ENCODE assay signal across 1 cellular context in the genomic region with DNA sequence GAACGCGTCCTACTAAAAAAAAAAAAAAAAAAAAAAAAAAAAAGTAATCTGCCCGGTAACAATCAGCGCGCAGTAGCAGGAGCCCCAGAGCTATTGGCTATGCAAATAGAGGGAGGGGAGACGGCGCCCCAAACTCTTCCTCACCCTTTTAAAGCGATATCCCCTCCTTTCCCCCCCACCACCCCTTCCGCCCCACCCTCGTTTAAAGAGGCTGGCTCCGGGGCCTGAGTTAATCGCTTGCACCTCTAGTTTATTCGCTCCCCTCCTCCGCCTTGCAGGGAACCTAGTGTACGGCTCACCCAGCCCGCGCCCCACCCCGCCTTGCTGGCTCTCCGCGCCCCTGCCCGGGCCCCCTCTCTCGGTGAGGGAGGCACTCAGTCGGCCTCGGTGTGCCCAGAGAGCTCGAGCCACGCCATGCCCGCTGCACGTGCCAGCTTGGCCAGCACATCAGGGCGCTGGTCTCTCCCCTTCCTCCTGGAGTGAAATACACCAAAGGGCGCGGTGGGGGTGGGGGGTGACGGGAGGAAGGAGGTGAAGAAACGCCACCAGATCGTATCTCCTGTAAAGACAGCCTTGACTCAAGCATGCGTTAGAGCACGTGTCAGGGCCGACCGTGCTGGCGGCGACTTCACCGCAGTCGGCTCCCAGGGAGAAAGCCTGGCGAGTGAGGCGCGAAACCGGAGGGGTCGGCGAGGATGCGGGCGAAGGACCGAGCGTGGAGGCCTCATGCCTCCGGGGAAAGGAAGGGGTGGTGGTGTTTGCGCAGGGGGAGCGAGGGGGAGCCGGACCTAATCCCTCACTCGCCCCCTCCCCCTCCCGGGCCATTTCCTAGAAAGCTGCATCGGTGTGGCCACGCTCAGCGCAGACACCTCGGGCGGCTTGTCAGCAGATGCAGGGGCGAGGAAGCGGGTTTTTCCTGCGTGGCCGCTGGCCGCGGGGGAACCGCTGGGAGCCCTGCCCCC.
TF ChIP-seq lines count a peak whose summit lies in the region.

No MANE protein-coding gene starts in this region.

TF ChIP-seq in WTC11, 78 proteins besides CTCF, POLR2A, EP300 and RAD21 (continued from another document):
- TF ChIP-seq ATF2 (CRISPR knock-in tag; IDR thresholded peaks at IDR 0.05; ENCODE audit: borderline replicate concordance, low read depth) (peak; percentile 67; the same call in 1 of the 2 replicates), TEAD1 (CRISPR knock-in tag; IDR thresholded peaks at IDR 0.05) (peak; percentile 99), NR1H2 (CRISPR knock-in tag; IDR thresholded peaks at IDR 0.05) (peak; percentile 90), ELF4 (CRISPR knock-in tag; IDR thresholded peaks at IDR 0.05; ENCODE audit: low read depth) (peak; percentile 75; the same call in 1 of the 2 replicates), HMGA2 (CRISPR knock-in tag; IDR thresholded peaks at IDR 0.05) (no peak), CREB1 (CRISPR knock-in tag; IDR thresholded peaks at IDR 0.05) (peak; percentile 92), MLX (CRISPR knock-in tag; IDR thresholded peaks at IDR 0.05) (no peak), E2F1 (CRISPR knock-in tag; IDR thresholded peaks at IDR 0.05) (peak; percentile 86), TEAD4 (CRISPR knock-in tag; IDR thresholded peaks at IDR 0.05) (peak; percentile 85; the same call in 1 of the 2 replicates), ZNF396 (CRISPR knock-in tag; IDR thresholded peaks at IDR 0.05; ENCODE audit: borderline replicate concordance) (no peak), ZNF423 (CRISPR knock-in tag; IDR thresholded peaks at IDR 0.05) (peak; percentile 47; the same call in 1 of the 2 replicates), TP53 (CRISPR knock-in tag; IDR thresholded peaks at IDR 0.05) (peak; percentile 94), KAT7 (CRISPR knock-in tag; IDR thresholded peaks at IDR 0.05; ENCODE audit: borderline replicate concordance) (0 out of 2 replicates have a peak, but pooled peaks have one; percentile 70), ETV6 (CRISPR knock-in tag; IDR thresholded peaks at IDR 0.05) (peak; percentile 98), TCF7 (CRISPR knock-in tag; IDR thresholded peaks at IDR 0.05; ENCODE audit: low read depth) (peak; percentile 93), CREM (CRISPR knock-in tag; IDR thresholded peaks at IDR 0.05) (peak; percentile 64; the same call in 1 of the 2 replicates), ZNF263 (CRISPR knock-in tag; IDR thresholded peaks at IDR 0.05; ENCODE audit: low read depth) (peak; percentile 35; the same call in 1 of the 2 replicates), JUN (CRISPR knock-in tag; IDR thresholded peaks at IDR 0.05) (peak; percentile 96), SP1 (CRISPR knock-in tag; conservative IDR thresholded peaks at IDR 0.05) (no peak; the same call in 1 of the 2 replicates), PRRX2 (CRISPR knock-in tag; IDR thresholded peaks at IDR 0.05) (no peak), ATF6 (CRISPR knock-in tag; IDR thresholded peaks at IDR 0.05) (peak; percentile 45; the same call in 1 of the 2 replicates), SOX15 (CRISPR knock-in tag; IDR thresholded peaks at IDR 0.05) (no peak), FOXK1 (CRISPR knock-in tag; IDR thresholded peaks at IDR 0.05) (peak; percentile 96)
- TF ChIP-seq, protein P1, sequence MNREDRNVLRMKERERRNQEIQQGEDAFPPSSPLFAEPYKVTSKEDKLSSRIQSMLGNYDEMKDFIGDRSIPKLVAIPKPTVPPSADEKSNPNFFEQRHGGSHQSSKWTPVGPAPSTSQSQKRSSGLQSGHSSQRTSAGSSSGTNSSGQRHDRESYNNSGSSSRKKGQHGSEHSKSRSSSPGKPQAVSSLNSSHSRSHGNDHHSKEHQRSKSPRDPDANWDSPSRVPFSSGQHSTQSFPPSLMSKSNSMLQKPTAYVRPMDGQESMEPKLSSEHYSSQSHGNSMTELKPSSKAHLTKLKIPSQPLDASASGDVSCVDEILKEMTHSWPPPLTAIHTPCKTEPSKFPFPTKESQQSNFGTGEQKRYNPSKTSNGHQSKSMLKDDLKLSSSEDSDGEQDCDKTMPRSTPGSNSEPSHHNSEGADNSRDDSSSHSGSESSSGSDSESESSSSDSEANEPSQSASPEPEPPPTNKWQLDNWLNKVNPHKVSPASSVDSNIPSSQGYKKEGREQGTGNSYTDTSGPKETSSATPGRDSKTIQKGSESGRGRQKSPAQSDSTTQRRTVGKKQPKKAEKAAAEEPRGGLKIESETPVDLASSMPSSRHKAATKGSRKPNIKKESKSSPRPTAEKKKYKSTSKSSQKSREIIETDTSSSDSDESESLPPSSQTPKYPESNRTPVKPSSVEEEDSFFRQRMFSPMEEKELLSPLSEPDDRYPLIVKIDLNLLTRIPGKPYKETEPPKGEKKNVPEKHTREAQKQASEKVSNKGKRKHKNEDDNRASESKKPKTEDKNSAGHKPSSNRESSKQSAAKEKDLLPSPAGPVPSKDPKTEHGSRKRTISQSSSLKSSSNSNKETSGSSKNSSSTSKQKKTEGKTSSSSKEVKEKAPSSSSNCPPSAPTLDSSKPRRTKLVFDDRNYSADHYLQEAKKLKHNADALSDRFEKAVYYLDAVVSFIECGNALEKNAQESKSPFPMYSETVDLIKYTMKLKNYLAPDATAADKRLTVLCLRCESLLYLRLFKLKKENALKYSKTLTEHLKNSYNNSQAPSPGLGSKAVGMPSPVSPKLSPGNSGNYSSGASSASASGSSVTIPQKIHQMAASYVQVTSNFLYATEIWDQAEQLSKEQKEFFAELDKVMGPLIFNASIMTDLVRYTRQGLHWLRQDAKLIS (CRISPR knock-in tag; IDR thresholded peaks at IDR 0.05; ENCODE audit: borderline replicate concordance), result 0 out of 2 replicates have a peak, but pooled peaks have one; percentile 54
- TF ChIP-seq, protein P2, sequence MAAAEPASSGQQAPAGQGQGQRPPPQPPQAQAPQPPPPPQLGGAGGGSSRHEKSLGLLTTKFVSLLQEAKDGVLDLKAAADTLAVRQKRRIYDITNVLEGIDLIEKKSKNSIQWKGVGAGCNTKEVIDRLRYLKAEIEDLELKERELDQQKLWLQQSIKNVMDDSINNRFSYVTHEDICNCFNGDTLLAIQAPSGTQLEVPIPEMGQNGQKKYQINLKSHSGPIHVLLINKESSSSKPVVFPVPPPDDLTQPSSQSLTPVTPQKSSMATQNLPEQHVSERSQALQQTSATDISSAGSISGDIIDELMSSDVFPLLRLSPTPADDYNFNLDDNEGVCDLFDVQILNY (CRISPR knock-in tag; IDR thresholded peaks at IDR 0.05), result peak; percentile 84
- TF ChIP-seq, protein P3, sequence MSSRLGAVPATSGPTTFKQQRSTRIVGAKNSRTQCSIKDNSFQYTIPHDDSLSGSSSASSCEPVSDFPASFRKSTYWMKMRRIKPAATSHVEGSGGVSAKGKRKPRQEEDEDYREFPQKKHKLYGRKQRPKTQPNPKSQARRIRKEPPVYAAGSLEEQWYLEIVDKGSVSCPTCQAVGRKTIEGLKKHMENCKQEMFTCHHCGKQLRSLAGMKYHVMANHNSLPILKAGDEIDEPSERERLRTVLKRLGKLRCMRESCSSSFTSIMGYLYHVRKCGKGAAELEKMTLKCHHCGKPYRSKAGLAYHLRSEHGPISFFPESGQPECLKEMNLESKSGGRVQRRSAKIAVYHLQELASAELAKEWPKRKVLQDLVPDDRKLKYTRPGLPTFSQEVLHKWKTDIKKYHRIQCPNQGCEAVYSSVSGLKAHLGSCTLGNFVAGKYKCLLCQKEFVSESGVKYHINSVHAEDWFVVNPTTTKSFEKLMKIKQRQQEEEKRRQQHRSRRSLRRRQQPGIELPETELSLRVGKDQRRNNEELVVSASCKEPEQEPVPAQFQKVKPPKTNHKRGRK (CRISPR knock-in tag; IDR thresholded peaks at IDR 0.05; ENCODE audit: borderline replicate concordance), result no peak
- TF ChIP-seq, protein P4, sequence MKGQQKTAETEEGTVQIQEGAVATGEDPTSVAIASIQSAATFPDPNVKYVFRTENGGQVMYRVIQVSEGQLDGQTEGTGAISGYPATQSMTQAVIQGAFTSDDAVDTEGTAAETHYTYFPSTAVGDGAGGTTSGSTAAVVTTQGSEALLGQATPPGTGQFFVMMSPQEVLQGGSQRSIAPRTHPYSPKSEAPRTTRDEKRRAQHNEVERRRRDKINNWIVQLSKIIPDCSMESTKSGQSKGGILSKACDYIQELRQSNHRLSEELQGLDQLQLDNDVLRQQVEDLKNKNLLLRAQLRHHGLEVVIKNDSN (CRISPR knock-in tag; IDR thresholded peaks at IDR 0.05), result peak; percentile 85
